ENCODE assay signal across 8 cellular contexts in the genomic region with DNA sequence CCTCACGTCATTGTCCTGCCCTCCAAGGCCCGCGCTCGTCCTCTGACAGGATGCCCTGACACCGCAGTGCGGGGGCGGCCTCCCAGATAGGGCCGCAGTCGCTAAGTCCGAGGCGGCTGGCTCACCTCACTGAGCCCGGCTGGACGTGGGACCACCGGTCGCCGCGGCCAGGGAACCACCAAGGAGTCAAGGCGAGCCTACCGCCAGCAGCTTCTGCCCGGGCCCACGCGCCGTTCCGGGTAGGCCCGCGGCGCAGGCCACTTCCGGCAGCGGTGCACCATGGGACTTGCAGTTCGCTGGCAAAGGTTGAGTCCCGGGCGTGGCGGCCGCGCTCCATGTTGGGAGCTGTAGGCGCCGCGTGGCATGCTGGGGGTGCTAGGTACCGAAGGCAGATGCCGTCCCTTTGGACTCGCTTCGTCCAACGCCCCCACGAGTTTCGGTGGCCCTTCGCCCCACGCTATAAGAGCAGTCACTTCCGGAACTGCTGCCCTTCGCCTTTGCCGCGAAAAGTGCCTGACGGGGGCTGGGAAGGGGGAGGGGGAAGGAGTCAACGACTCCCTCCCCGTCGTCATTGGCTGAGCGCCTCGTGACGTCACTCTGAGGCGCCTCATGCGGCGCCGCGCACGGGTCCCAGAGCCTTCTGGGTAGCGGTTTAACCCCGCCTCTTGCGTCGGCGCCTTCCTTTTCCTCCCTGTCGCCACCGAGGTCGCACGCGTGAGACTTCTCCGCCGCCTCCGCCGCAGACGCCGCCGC. TPM values are rescaled to one million over a fixed set of nuclear protein-coding genes. Genes with fewer than 3 reads are reported as not detected.
DNase-seq lines count a peak whose midpoint lies in the region; ATAC-seq and TF ChIP-seq lines count a peak whose summit lies in the region.

Gene RPLP2, plus strand, starts transcription at position 681 of the 753 bp plus-strand sequence. CDS start 268 bp downstream, outside the sequence.

- peaks cover 23% of the 10 kb centered on the region for H3K4me1 Mint-ChIP-seq in T-helper 1 cell treated with Interleukin-12 subunit alpha and Interleukin-12 subunit beta and Interleukin-4 antibody, amounts not matched to agents 30 μg/mL and 1 μg/mL, for 36 hours (ENCODE audit: low read depth)

- DNase-seq in GM13976 (ENCODE audit: low spot score) = peak; percentile 98
- DNase-seq in NCI-H1694 (lab: John Stamatoyannopoulos, UW) = peak; percentile 86
- peak; percentile 87 for DNase-seq in amniotic stem cell (lab: John Stamatoyannopoulos, UW)
- peak; percentile 99 for DNase-seq in left ventricle myocardium inferior
- DNase-seq in prostate gland (ENCODE audit: low spot score) = peak; percentile 96

- H3K4me3 Mint-ChIP-seq in T-helper 1 cell treated with Interleukin-12 subunit alpha and Interleukin-12 subunit beta and Interleukin-4 antibody, amounts not matched to agents 30 μg/mL and 1 μg/mL, for 36 hours = peak within 1 kb of the TSS; percentile 93

- H3K27me3 ChIP-seq in left ventricle myocardium inferior (ENCODE audit: low read depth) = no peaks in the 10 kb centered on the region
- H3K27me3 ChIP-seq in prostate gland (replicated peaks; ENCODE audit: insufficient read depth) = no peaks in the 10 kb centered on the region

- 0% methylated on average over 56 of the region's 81 CpGs for WGBS in prostate gland
- under 1% methylated on average over 81 of the region's 81 CpGs for WGBS in urinary bladder

- H3K4me1 ChIP-seq in left ventricle myocardium inferior = peaks cover 54% of the 10 kb centered on the region
- peaks cover 17% of the 10 kb centered on the region for H3K4me1 ChIP-seq in prostate gland (replicated peaks)
- peaks cover 6% of the 10 kb centered on the region for H3K4me1 ChIP-seq in urinary bladder (ENCODE audit: insufficient read depth)

- peak within 1 kb of the TSS; percentile 97 for H3K27ac Mint-ChIP-seq in T-helper 1 cell treated with Interleukin-12 subunit alpha and Interleukin-12 subunit beta and Interleukin-4 antibody, amounts not matched to agents 30 μg/mL and 1 μg/mL, for 36 hours

- no peaks in the 10 kb centered on the region for H3K9me3 Mint-ChIP-seq in T-helper 1 cell treated with Interleukin-12 subunit alpha and Interleukin-12 subunit beta and Interleukin-4 antibody, amounts not matched to agents 30 μg/mL and 1 μg/mL, for 36 hours

- TF ChIP-seq POLR2A in prostate gland (IDR thresholded peaks at IDR 0.05) = peak; percentile 83

- in situ Hi-C loops in GM13976 (cut with MboI; ENCODE audit: low sequenced_read_pairs, unreplicated experiment) = no loop called here

- H3K36me3 ChIP-seq in left ventricle myocardium inferior = peaks cover 25% of the 10 kb centered on the region
- peaks cover 5 to 21% of the 10 kb centered on the region in 2 donors for H3K36me3 ChIP-seq in prostate gland
- no peaks in the 10 kb centered on the region for H3K36me3 ChIP-seq in urinary bladder (ENCODE audit: insufficient read depth)

- H3K27ac ChIP-seq in left ventricle myocardium inferior (replicated peaks) = peak within 1 kb of the TSS; percentile 98
- peak within 1 kb of the TSS; percentile 98 to 99 for H3K27ac ChIP-seq in prostate gland
- H3K27ac ChIP-seq in urinary bladder (ENCODE audit: low read depth) = peak within 1 kb of the TSS; percentile 97

- intact Hi-C loops in left ventricle myocardium inferior (cut with micrococcal nuclease) = no loop called here
- intact Hi-C loops in prostate gland (cut with DNase I) = no loop called here

- TF ChIP-seq CTCF in GM13976 (IDR thresholded peaks at IDR 0.05; ENCODE audit: borderline replicate concordance, control extremely low read depth, extremely low read depth, insufficient read depth, missing control alignments) (no peak), left ventricle myocardium inferior (IDR thresholded peaks at IDR 0.05; ENCODE audit: borderline replicate concordance) (no peak), prostate gland (IDR thresholded peaks at IDR 0.05) (peak in 2 of 4 experiments; percentile 9 to 30)

- H3K4me3 ChIP-seq in left ventricle myocardium inferior = peak within 1 kb of the TSS; percentile 99
- peak within 1 kb of the TSS; percentile 98 to 99 for H3K4me3 ChIP-seq in prostate gland
- peak within 1 kb of the TSS; percentile 86 for H3K4me3 ChIP-seq in urinary bladder (ENCODE audit: low read depth, low read length)

- peaks cover 25% of the 10 kb centered on the region for H3K36me3 Mint-ChIP-seq in T-helper 1 cell treated with Interleukin-12 subunit alpha and Interleukin-12 subunit beta and Interleukin-4 antibody, amounts not matched to agents 30 μg/mL and 1 μg/mL, for 36 hours (ENCODE audit: low read depth)

- H3K9me3 ChIP-seq in left ventricle myocardium inferior (replicated peaks) (no peaks in the 10 kb centered on the region), prostate gland (no peaks in the 10 kb centered on the region)

- peak; percentile 59 for ATAC-seq in HG02884 (IDR thresholded peaks at IDR 0.05; ENCODE audit: unreplicated experiment)

- no peaks in the 10 kb centered on the region for H3K27me3 Mint-ChIP-seq in T-helper 1 cell treated with Interleukin-12 subunit alpha and Interleukin-12 subunit beta and Interleukin-4 antibody, amounts not matched to agents 30 μg/mL and 1 μg/mL, for 36 hours (ENCODE audit: low read depth)

RNA-seq across cellular contexts. Expression of gene RPLP2, which starts in this region (rescaled TPM):
- total RNA-seq in left ventricle myocardium inferior = 871 TPM
- 100 to 1,000 TPM; 431 to 906 TPM for total RNA-seq in prostate gland
- total RNA-seq in urinary bladder = 189 TPM
- 1,859 TPM for polyA plus RNA-seq in urinary bladder

Comparison
In these comparisons a context has a peak if more than half of its experiments do, and no peak if none do; other contexts are left out.
1. Peak in every context shown above with its lines: DNase-seq, ATAC-seq, H3K4me3 ChIP-seq and H3K27ac ChIP-seq.